In genomic region chr1:156389311-156389710, GRCh38 we compare ENCODE assay signal across 21 cellular contexts. TPM values are rescaled to one million over a fixed set of nuclear protein-coding genes. Genes with fewer than 3 reads are reported as not detected.
DNase-seq lines count a peak whose midpoint lies in the region; ATAC-seq, FAIRE-seq and TF ChIP-seq lines count a peak whose summit lies in the region.
"Had no signal": no experiment of that assay in that cellular context is flagged by ENCODE, and none has a peak within 500 bp of the region (broad histone marks: within the 10 kb centered on the region; RNA-seq: fewer than 3 reads in every experiment).

No MANE protein-coding gene starts in this region.

- no peaks in the 10 kb centered on the region for H3K9me3 ChIP-seq in astrocyte (ENCODE audit: insufficient read depth, low read depth, low read length)
- no peaks in the 10 kb centered on the region for H3K9me3 ChIP-seq in endodermal cell (ENCODE audit: control insufficient read depth, low read length)
- no peaks in the 10 kb centered on the region for H3K9me3 ChIP-seq in left lung
- H3K9me3 ChIP-seq: BLaER1 treated with 17β-estradiol and CSF1 and Interleukin-3, amounts not matched to agents 10 nM and 100 nM; Peyer's patch had no signal

- H3K36me3 Mint-ChIP-seq in astrocyte (ENCODE audit: low read depth, unreplicated experiment) (no peaks in the 10 kb centered on the region), endodermal cell (ENCODE audit: low read depth) (no peaks in the 10 kb centered on the region)
- H3K36me3 Mint-ChIP-seq: CD8-positive, alpha-beta T cell; IgD-negative memory B cell had no signal

- H3K27ac ChIP-seq in astrocyte (ENCODE audit: low read depth, low read length), result no peak overlapping the region
- peak overlapping the region; percentile 94 for H3K27ac ChIP-seq in endodermal cell (ENCODE audit: low read depth, low read length)
- H3K27ac ChIP-seq in substantia nigra (ENCODE audit: low read depth, low read length, poor library complexity, severe bottlenecking), result peak overlapping the region; percentile 73
- H3K27ac ChIP-seq in left lung, result no peak overlapping the region
- H3K27ac ChIP-seq: BLaER1 treated with 17β-estradiol and CSF1 and Interleukin-3, amounts not matched to agents 10 nM and 100 nM; Peyer's patch; SK-N-MC had no signal

- no peak for ATAC-seq in left lung
- ATAC-seq: CD8-positive, alpha-beta T cell had no signal

- H3K27me3 ChIP-seq in astrocyte (ENCODE audit: insufficient read depth, low read length), result peaks cover 26% of the 10 kb centered on the region
- H3K27me3 ChIP-seq in endodermal cell (ENCODE audit: control insufficient read depth, insufficient read depth, low read length, poor library complexity, severe bottlenecking), result peaks cover 66% of the 10 kb centered on the region
- H3K27me3 ChIP-seq in left lung, result peaks cover 21 to 71% of the 10 kb centered on the region in 2 donors

- DNase-seq in NCI-H526 (lab: John Stamatoyannopoulos, UW) (peak; percentile 71 to 85), astrocyte (ENCODE audit: low read depth) (no peak), endodermal cell (no peak), substantia nigra (lab: John Stamatoyannopoulos, UW) (peak in 31 of 49 donors; percentile 16 to 73 (median 38)), left lung (no peak), cardiac septum (ENCODE audit: low spot score) (no peak), NCI-H446 (lab: John Stamatoyannopoulos, UW) (no peak)
- DNase-seq: CD8-positive, alpha-beta T cell; DMS79; H7; HFFc6; Karpas-422; NCI-H1436; NCI-H2029; Peyer's patch; Right ventricle myocardium superior had no signal

- H3K36me3 ChIP-seq in astrocyte (ENCODE audit: insufficient read depth, low read length) (no peaks in the 10 kb centered on the region), endodermal cell (ENCODE audit: control insufficient read depth, insufficient read depth, low read length) (no peaks in the 10 kb centered on the region), left lung (no peaks in the 10 kb centered on the region)
- H3K36me3 ChIP-seq: BLaER1 treated with 17β-estradiol and CSF1 and Interleukin-3, amounts not matched to agents 10 nM and 100 nM; Peyer's patch had no signal

- H3K27ac Mint-ChIP-seq in astrocyte (ENCODE audit: unreplicated experiment), result no peak overlapping the region
- no peak overlapping the region for H3K27ac Mint-ChIP-seq in endodermal cell
- H3K27ac Mint-ChIP-seq: CD8-positive, alpha-beta T cell; HFFc6; IgD-negative memory B cell had no signal

- peaks cover 3% of the 10 kb centered on the region for H3K4me1 ChIP-seq in astrocyte (ENCODE audit: insufficient read depth, low read length)
- peaks cover 7% of the 10 kb centered on the region for H3K4me1 ChIP-seq in endodermal cell (ENCODE audit: control insufficient read depth, insufficient read depth, low read length)
- peaks cover 0 to 10% of the 10 kb centered on the region in 2 donors for H3K4me1 ChIP-seq in left lung
- H3K4me1 ChIP-seq: Peyer's patch had no signal

- no peak overlapping the region for H3K4me3 ChIP-seq in astrocyte (ENCODE audit: insufficient read depth, low read depth, low read length)
- no peak overlapping the region for H3K4me3 ChIP-seq in endodermal cell (ENCODE audit: low read length)
- H3K4me3 ChIP-seq in left lung, result no peak overlapping the region
- H3K4me3 ChIP-seq: BLaER1 treated with 17β-estradiol and CSF1 and Interleukin-3, amounts not matched to agents 10 nM and 100 nM; SK-N-MC had no signal

- no peak overlapping the region for H2AFZ ChIP-seq in astrocyte (ENCODE audit: low read depth, low read length)

- H3K4me3 Mint-ChIP-seq in astrocyte (ENCODE audit: unreplicated experiment) (peak overlapping the region; percentile 27), endodermal cell (no peak overlapping the region)
- H3K4me3 Mint-ChIP-seq: CD8-positive, alpha-beta T cell; HFFc6 had no signal

- TF ChIP-seq CTCF in astrocyte (IDR thresholded peaks at IDR 0.05; ENCODE audit: insufficient read depth, low read depth, low read length) (no peak), endodermal cell (conservative IDR thresholded peaks at IDR 0.05) (no peak), left lung (IDR thresholded peaks at IDR 0.05) (no peak)

- intact Hi-C loops in left lung (cut with DNase I), result loop anchor here in 1 of 2 donors (10.0 kb wide), 1 partner anchor 55 kb away; no protein-coding TSS in a partner anchor
- intact Hi-C loops in cardiac septum (cut with DNase I), result no loop called here

- no peaks in the 10 kb centered on the region for H3K4me1 Mint-ChIP-seq in astrocyte (ENCODE audit: low read depth, unreplicated experiment)
- H3K4me1 Mint-ChIP-seq in endodermal cell, result peaks cover 26% of the 10 kb centered on the region

- 92 to 94% methylated on average over 7 to 8 of the region's 8 CpGs for WGBS in endodermal cell (ENCODE audit: insufficient coverage in 1 of 2, insufficient read length in 1 of 2), 2 experiments

- no peaks in the 10 kb centered on the region for H3K79me2 ChIP-seq in astrocyte (ENCODE audit: insufficient read depth, low read length)

- H3K9me3 Mint-ChIP-seq in astrocyte (ENCODE audit: unreplicated experiment) (no peaks in the 10 kb centered on the region), endodermal cell (no peaks in the 10 kb centered on the region)
- H3K9me3 Mint-ChIP-seq: CD8-positive, alpha-beta T cell; HFFc6; IgD-negative memory B cell had no signal

- H3K9ac ChIP-seq in astrocyte (ENCODE audit: low read length) (no peak overlapping the region), endodermal cell (ENCODE audit: extremely low read depth, low read length, poor library complexity, severe bottlenecking) (no peak overlapping the region)
- H3K9ac ChIP-seq: BLaER1 treated with 17β-estradiol and CSF1 and Interleukin-3, amounts not matched to agents 10 nM and 100 nM had no signal

- H3K4me2 ChIP-seq in astrocyte (ENCODE audit: low read length), result no peak overlapping the region
- H3K4me2 ChIP-seq: BLaER1 treated with 17β-estradiol and CSF1 and Interleukin-3, amounts not matched to agents 10 nM and 100 nM had no signal

- H4K20me1 ChIP-seq in astrocyte (ENCODE audit: insufficient read depth, low read length), result no peaks in the 10 kb centered on the region

- H3K27me3 Mint-ChIP-seq in astrocyte (ENCODE audit: low read depth, unreplicated experiment), result peaks cover 55% of the 10 kb centered on the region
- peaks cover 79% of the 10 kb centered on the region for H3K27me3 Mint-ChIP-seq in endodermal cell (ENCODE audit: insufficient read depth)

- FAIRE-seq in astrocyte (lab: Jason Lieb, UNC), result no peak

RNA-seq across cellular contexts. Expression of gene RHBG, which starts 20.3 kb away (rescaled TPM):
- total RNA-seq in astrocyte (not detected in 2 replicates), endodermal cell (1 to 10 TPM; 3.9 to 4.0 TPM), left lung (not detected), cardiac septum (not detected)
- 0.50 TPM for polyA plus RNA-seq in endodermal cell (2013, experiment 1 of 2)
- polyA plus RNA-seq in endodermal cell (2013, experiment 2 of 2), result 0.33 TPM
- total RNA-seq: A673; CD8-positive, alpha-beta T cell; HFFc6; MCF 10A; Right ventricle myocardium superior had no signal
- polyA plus RNA-seq: IgD-negative memory B cell had no signal

RNA-seq across cellular contexts. Expression of gene TSACC, which starts 51.0 kb away (rescaled TPM):
- total RNA-seq in astrocyte (1.0 and 1.2 TPM in 2 replicates), endodermal cell (1 to 10 TPM in 1 of 2 donors, under 1 TPM in 1; 0.62 to 1.6 TPM), left lung (not detected), cardiac septum (not detected)
- not detected for polyA plus RNA-seq in endodermal cell (2013, experiment 1 of 2)
- polyA plus RNA-seq in endodermal cell (2013, experiment 2 of 2), result 1.2 TPM
- total RNA-seq: A673, Peyer's patch, Right ventricle myocardium superior had no signal

RNA-seq across cellular contexts. Expression of gene CCT3, which starts 51.2 kb away (rescaled TPM):
- total RNA-seq in astrocyte (343 and 360 TPM in 2 replicates), endodermal cell (100 to 1,000 TPM; 323 to 351 TPM), left lung (100 to 1,000 TPM; 166 to 183 TPM), cardiac septum (127 TPM)
- 255 TPM for polyA plus RNA-seq in endodermal cell (2013, experiment 1 of 2)
- polyA plus RNA-seq in endodermal cell (2013, experiment 2 of 2), result 247 TPM

Comparison
In these comparisons a context has a peak if more than half of its experiments do, and no peak if none do; other contexts are left out.
1. DNase-seq: peak in NCI-H526 (2 of 2) and substantia nigra (31 of 49); none in astrocyte (single experiment), endodermal cell (single experiment), left lung (0 of 2), cardiac septum (single experiment) and NCI-H446 (0 of 2).
2. H3K27ac ChIP-seq: peak in endodermal cell (single experiment) and substantia nigra (single experiment); none in astrocyte (single experiment) and left lung (0 of 2).